8 cellular contexts compared by ENCODE assay signal in genomic region chr15:65792130-65792987, GRCh38. TPM values are rescaled to one million over a fixed set of nuclear protein-coding genes. Genes with fewer than 3 reads are reported as not detected.
DNase-seq lines count a peak whose midpoint lies in the region; ATAC-seq and TF ChIP-seq lines count a peak whose summit lies in the region.

Gene DENND4A, minus strand, starts transcription at chr15:65792293. Its CDS starts 35,843 bp downstream, at chr15:65756450.

- POLR2A ChIA-PET in A673 (lab: Charles Lee; ENCODE audit: low non-redundant PET) = no interaction called here

- TF ChIP-seq POLR2A in breast epithelium (IDR thresholded peaks at IDR 0.05) = peak; percentile 71

- H3K9me3 ChIP-seq in A673 (ENCODE audit: low read depth, low read length, poor library complexity, severe bottlenecking) (no peaks in the 10 kb centered on the region), breast epithelium (no peaks in the 10 kb centered on the region), iPS-18c (ENCODE audit: control insufficient read depth, insufficient read depth, low read length) (no peaks in the 10 kb centered on the region)

- H3K4me1 ChIP-seq in A673 (ENCODE audit: insufficient read depth, low read length, poor library complexity, severe bottlenecking) = peaks cover 21% of the 10 kb centered on the region
- H3K4me1 ChIP-seq in breast epithelium = no peaks in the 10 kb centered on the region

- CTCF ChIA-PET in A673 (lab: Charles Lee) = no interaction called here

- H3K27me3 ChIP-seq in A673 (replicated peaks; ENCODE audit: insufficient read depth, low read depth, low read length, poor library complexity) (no peaks in the 10 kb centered on the region), breast epithelium (no peaks in the 10 kb centered on the region)

- ATAC-seq in GM18868 (IDR thresholded peaks at IDR 0.05; ENCODE audit: unreplicated experiment) (peak; percentile 73), HG03108 (IDR thresholded peaks at IDR 0.05; ENCODE audit: unreplicated experiment) (peak; percentile 78)

- H3K27ac ChIP-seq in A673 (ENCODE audit: low read depth, low read length, poor library complexity, severe bottlenecking) = peak within 1 kb of the TSS; percentile 86
- H3K27ac ChIP-seq in VCaP = peak within 1 kb of the TSS; percentile 88
- H3K27ac ChIP-seq in breast epithelium = peak within 1 kb of the TSS; percentile 96 to 99
- H3K27ac ChIP-seq in skin epidermis = peak within 1 kb of the TSS; percentile 87 to 99 (median 95)

- no peaks in the 10 kb centered on the region for H3K36me3 ChIP-seq in A673 (ENCODE audit: insufficient read depth, low read length, poor library complexity, severe bottlenecking)
- H3K36me3 ChIP-seq in breast epithelium = no peaks in the 10 kb centered on the region

- intact Hi-C loops in A673 (cut with micrococcal nuclease; ENCODE audit: unreplicated experiment) (loop anchor here (1.0 kb wide), 1 partner anchor 77 kb away; the partner anchor contains the start of gene RAB11A), breast epithelium (cut with DNase I; ENCODE audit: low total_unique reads) (no loop called here)

- DNase-seq in A673 (ENCODE audit: low spot score) (peak; percentile 99), NCI-H2196 (lab: John Stamatoyannopoulos, UW; ENCODE audit: unreplicated experiment) (peak; percentile 93), breast epithelium (ENCODE audit: low spot score in 2 of 2) (peak; percentile 98)

- H3K4me3 ChIP-seq in A673 (ENCODE audit: low read depth, low read length, poor library complexity, severe bottlenecking) (peak within 1 kb of the TSS; percentile 80), breast epithelium (peak within 1 kb of the TSS; percentile 77 to 95 (median 90)), iPS-18c (ENCODE audit: insufficient read depth, low read depth, low read length) (peak within 1 kb of the TSS; percentile 83), skin epidermis (peak within 1 kb of the TSS; percentile 79 to 97 (median 93))

- no peak for TF ChIP-seq CTCF in A673 (conservative IDR thresholded peaks at IDR 0.05; ENCODE audit: low read depth, low read length)
- TF ChIP-seq CTCF in VCaP (conservative IDR thresholded peaks at IDR 0.05) = no peak
- TF ChIP-seq CTCF in breast epithelium (IDR thresholded peaks at IDR 0.05) = no peak

- TSS peak; percentile 95 for BruUV-seq in A673 (replicated peaks; lab: Mats Ljungman, UMichigan)

RNA-seq across cellular contexts. Expression of gene DENND4A, which starts in this region (rescaled TPM):
- total RNA-seq in A673 (2021) (13.2 TPM in 2 replicates), breast epithelium (10 to 100 TPM; 25.3 to 59.0 (median 48.2) TPM)

Comparison
In these comparisons a context has a peak if more than half of its experiments do, and no peak if none do; other contexts are left out.
1. Peak in every context shown above with its lines: DNase-seq, ATAC-seq, H3K4me3 ChIP-seq and H3K27ac ChIP-seq.